Comparison of ENCODE assay signal across 13 cellular contexts in genomic region chr1:20184481-20184900, GRCh38. TPM values are rescaled to one million over a fixed set of nuclear protein-coding genes. Genes with fewer than 3 reads are reported as not detected.
DNase-seq lines count a peak whose midpoint lies in the region; ATAC-seq and TF ChIP-seq lines count a peak whose summit lies in the region.
"Had no signal": no experiment of that assay in that cellular context is flagged by ENCODE, and none has a peak within 500 bp of the region (broad histone marks: within the 10 kb centered on the region; RNA-seq: fewer than 3 reads in every experiment).

No MANE protein-coding gene starts in this region.

- H3K9me3 ChIP-seq in esophagus muscularis mucosa (no peaks in the 10 kb centered on the region), sigmoid colon (no peaks in the 10 kb centered on the region), ovary (no peaks in the 10 kb centered on the region)

- H3K27me3 ChIP-seq in esophagus muscularis mucosa (peaks cover 0 to 8% (median 0%) of the 10 kb centered on the region in 4 donors), sigmoid colon (no peaks in the 10 kb centered on the region), ovary (no peaks in the 10 kb centered on the region)

- 66% methylated on average over 6 of the region's 6 CpGs for WGBS in esophagus muscularis mucosa
- WGBS in sigmoid colon, 2 donors, result 61 to 71% methylated on average over 6 of the region's 6 CpGs
- WGBS in ovary, 3 donors, result 61 to 70% (median 62%) methylated on average over 6 of the region's 6 CpGs

- H3K4me1 ChIP-seq in esophagus muscularis mucosa (peaks cover 22 to 59% (median 53%) of the 10 kb centered on the region in 4 donors), sigmoid colon (peaks cover 0 to 85% (median 63%) of the 10 kb centered on the region in 4 donors), ovary (ENCODE audit: insufficient read depth) (no peaks in the 10 kb centered on the region)

- TF ChIP-seq CTCF in esophagus muscularis mucosa (IDR thresholded peaks at IDR 0.05) (no peak), sigmoid colon (IDR thresholded peaks at IDR 0.05) (no peak), ovary (IDR thresholded peaks at IDR 0.05) (no peak)

- H3K36me3 ChIP-seq in esophagus muscularis mucosa, result no peaks in the 10 kb centered on the region
- no peaks in the 10 kb centered on the region for H3K36me3 ChIP-seq in sigmoid colon
- no peaks in the 10 kb centered on the region for H3K36me3 ChIP-seq in ovary

- H3K27ac ChIP-seq in esophagus muscularis mucosa (replicated peaks in 1 of 4) (peak overlapping the region in 3 of 4 donors; percentile 86 to 93 (median 88)), sigmoid colon (peak overlapping the region in 3 of 4 donors; percentile 95 to 99 (median 98)), ovary (no peak overlapping the region)

- TF ChIP-seq POLR2A in esophagus muscularis mucosa (IDR thresholded peaks at IDR 0.05; ENCODE audit: low read depth) (no peak), sigmoid colon (IDR thresholded peaks at IDR 0.05) (no peak), ovary (IDR thresholded peaks at IDR 0.05) (no peak)

- H3K9me3 Mint-ChIP-seq in activated T-cell treated with anti-CD3 and anti-CD28 coated beads, Interleukin-2, amount 50 U/mL, for 4 hours, result peaks cover 5% of the 10 kb centered on the region
- H3K9me3 Mint-ChIP-seq in activated T-cell treated with anti-CD3 and anti-CD28 coated beads, Interleukin-2, amount 50 U/mL, for 24 hours, result peaks cover 7% of the 10 kb centered on the region

- peaks cover 5% of the 10 kb centered on the region for H3K27me3 Mint-ChIP-seq in activated T-cell treated with anti-CD3 and anti-CD28 coated beads, Interleukin-2, amount 50 U/mL, for 4 hours (ENCODE audit: low read depth)
- H3K27me3 Mint-ChIP-seq in activated T-cell treated with anti-CD3 and anti-CD28 coated beads, Interleukin-2, amount 50 U/mL, for 24 hours, result peaks cover 11% of the 10 kb centered on the region

- no peak overlapping the region for H3K27ac Mint-ChIP-seq in activated T-cell treated with anti-CD3 and anti-CD28 coated beads, Interleukin-2, amount 50 U/mL, for 24 hours

- TF ChIP-seq EP300 in esophagus muscularis mucosa (IDR thresholded peaks at IDR 0.05), result no peak
- no peak for TF ChIP-seq EP300 in sigmoid colon (IDR thresholded peaks at IDR 0.05)
- TF ChIP-seq EP300 in ovary (IDR thresholded peaks at IDR 0.05), result no peak

- intact Hi-C loops in esophagus muscularis mucosa (cut with DNase I), result no loop called here
- intact Hi-C loops in sigmoid colon (cut with DNase I), result loop anchor here (10.0 kb wide), 1 partner anchor 980 kb away; no protein-coding TSS in a partner anchor
- intact Hi-C loops in ovary (cut with DNase I), result no loop called here

- H3K4me3 ChIP-seq in esophagus muscularis mucosa (no peak overlapping the region), sigmoid colon (no peak overlapping the region), ovary (no peak overlapping the region)

- no peak for DNase-seq in activated T-cell treated with anti-CD3 and anti-CD28 coated beads, Interleukin-2, amount 50 U/mL, for 4 hours
- DNase-seq in activated T-cell treated with anti-CD3 and anti-CD28 coated beads, Interleukin-2, amount 50 U/mL, for 24 hours, result no peak
- DNase-seq in SW480 (ENCODE audit: low spot score), result peak; percentile 48
- no peak for DNase-seq in esophagus muscularis mucosa (ENCODE audit: extremely low spot score)
- DNase-seq in sigmoid colon, result no peak
- no peak for DNase-seq in ovary
- DNase-seq: amniotic stem cell; NCI-H2171 treated with DMSO at 0.1 percent for 48 hours; stimulated activated naive CD4-positive, alpha-beta T cell treated with Interleukin-2 at 50 U/mL for 16 hours had no signal

- no peaks in the 10 kb centered on the region for H3K36me3 Mint-ChIP-seq in activated T-cell treated with anti-CD3 and anti-CD28 coated beads, Interleukin-2, amount 50 U/mL, for 4 hours (ENCODE audit: insufficient read depth)
- no peaks in the 10 kb centered on the region for H3K36me3 Mint-ChIP-seq in activated T-cell treated with anti-CD3 and anti-CD28 coated beads, Interleukin-2, amount 50 U/mL, for 24 hours (ENCODE audit: low read depth)

- peak overlapping the region; percentile 68 for H3K4me3 Mint-ChIP-seq in activated T-cell treated with anti-CD3 and anti-CD28 coated beads, Interleukin-2, amount 50 U/mL, for 4 hours
- H3K4me3 Mint-ChIP-seq in activated T-cell treated with anti-CD3 and anti-CD28 coated beads, Interleukin-2, amount 50 U/mL, for 24 hours, result no peak overlapping the region

- no peak for ATAC-seq in activated T-cell treated with anti-CD3 and anti-CD28 coated beads, Interleukin-2, amount 50 U/mL, for 4 hours
- no peak for ATAC-seq in GM18868 (IDR thresholded peaks at IDR 0.05; ENCODE audit: unreplicated experiment)
- no peak for ATAC-seq in GM21717 (IDR thresholded peaks at IDR 0.05; ENCODE audit: unreplicated experiment)

- peaks cover 51% of the 10 kb centered on the region for H3K4me1 Mint-ChIP-seq in activated T-cell treated with anti-CD3 and anti-CD28 coated beads, Interleukin-2, amount 50 U/mL, for 4 hours (ENCODE audit: low read depth)
- H3K4me1 Mint-ChIP-seq in activated T-cell treated with anti-CD3 and anti-CD28 coated beads, Interleukin-2, amount 50 U/mL, for 24 hours (ENCODE audit: low read depth), result peaks cover 51% of the 10 kb centered on the region

RNA-seq across cellular contexts. Expression of gene UBXN10, which starts 1.4 kb away (rescaled TPM):
- under 1 TPM; 0.18 to 0.50 (median 0.33) TPM for total RNA-seq in activated T-cell treated with anti-CD3 and anti-CD28 coated beads, Interleukin-2, amount 50 U/mL, for 4 hours
- total RNA-seq in esophagus muscularis mucosa, result 10 to 100 TPM; 12.2 to 27.9 (median 14.4) TPM
- total RNA-seq in sigmoid colon, result 10 to 100 TPM; 14.6 to 25.0 (median 23.1) TPM
- 1 to 10 TPM; 2.9 to 7.8 (median 3.7) TPM for polyA plus RNA-seq in sigmoid colon
- 10 to 100 TPM in 1 of 7 donors, 1 to 10 TPM in 4, under 1 TPM in 2; 0.20 to 28.0 (median 2.9) TPM for total RNA-seq in ovary
- 1 to 10 TPM in 1 of 2 donors, under 1 TPM in 1; 0.39 to 1.1 TPM for polyA plus RNA-seq in ovary

RNA-seq across cellular contexts. Expression of gene PLA2G2C, which starts 1.8 kb away (rescaled TPM):
- total RNA-seq in activated T-cell treated with anti-CD3 and anti-CD28 coated beads, Interleukin-2, amount 50 U/mL, for 4 hours, result not detected
- total RNA-seq in esophagus muscularis mucosa, result under 1 TPM in 3 of 4 donors, not detected in 1; 0.33 to 0.42 (median 0.40) TPM
- 1 to 10 TPM in 3 of 4 donors, under 1 TPM in 1; 0.82 to 5.5 (median 1.5) TPM for total RNA-seq in sigmoid colon
- polyA plus RNA-seq in sigmoid colon, result under 1 TPM in 1 of 3 donors, not detected in 2; 0.09 TPM
- not detected for total RNA-seq in ovary
- polyA plus RNA-seq in ovary, result under 1 TPM in 1 of 2 donors, not detected in 1; 0.02 TPM
- total RNA-seq: Right ventricle myocardium inferior had no signal
- polyA plus RNA-seq: neural cell had no signal

RNA-seq across cellular contexts. Expression of gene PLA2G2F, which starts 45.4 kb away (rescaled TPM):
- total RNA-seq in activated T-cell treated with anti-CD3 and anti-CD28 coated beads, Interleukin-2, amount 50 U/mL, for 4 hours, result not detected
- not detected for total RNA-seq in esophagus muscularis mucosa
- total RNA-seq in sigmoid colon, result not detected
- polyA plus RNA-seq in sigmoid colon, result under 1 TPM in 2 of 3 donors, not detected in 1; 0.60 to 0.80 TPM
- total RNA-seq in ovary, result under 1 TPM in 3 of 7 donors, not detected in 4; 0.08 to 0.30 (median 0.15) TPM
- polyA plus RNA-seq in ovary, result under 1 TPM in 1 of 2 donors, not detected in 1; 0.02 TPM
- total RNA-seq: Right ventricle myocardium inferior had no signal
- polyA plus RNA-seq: neural cell had no signal

Comparison
In these comparisons a context has a peak if more than half of its experiments do, and no peak if none do; other contexts are left out.
1. H3K27ac ChIP-seq: peak in esophagus muscularis mucosa (3 of 4) and sigmoid colon (3 of 4); none in ovary (0 of 2).